15 cellular contexts compared by ENCODE assay signal in genomic region chr1:231163831-231164427, GRCh38. TPM values are rescaled to one million over a fixed set of nuclear protein-coding genes. Genes with fewer than 3 reads are reported as not detected.
DNase-seq lines count a peak whose midpoint lies in the region; ATAC-seq lines count a peak whose summit lies in the region.
"Had no signal": no experiment of that assay in that cellular context is flagged by ENCODE, and none has a peak within 500 bp of the region (broad histone marks: within the 10 kb centered on the region; RNA-seq: fewer than 3 reads in every experiment).

No MANE protein-coding gene starts in this region.

- intact Hi-C loops in head of caudate nucleus (cut with DNase I), result no loop called here

- DNase-seq in CD8-positive, alpha-beta memory T cell, result no peak
- no peak for DNase-seq in T-helper 17 cell
- DNase-seq in naive B cell, result no peak
- DNase-seq in trophoblast cell, result peak; percentile 47 to 73
- DNase-seq in stimulated activated CD4-positive, alpha-beta T cell treated with anti-CD3 and anti-CD28 coated beads, Interleukin-1b, Interleukin-23, amount 100 ng/mL, for 48 hours, result no peak
- DNase-seq in head of caudate nucleus, result no peak
- DNase-seq: ACHN, AML-193, MV-4-11, NCI-H1436, NCI-H2029 treated with DMSO at 0.1 percent for 48 hours, NCI-H510A, PC-9 had no signal

- ATAC-seq in T-helper 17 cell (no peak), naive B cell (ENCODE audit: low read depth in 2 of 2) (peak in 1 of 2 donors; percentile 58), GM21381 (IDR thresholded peaks at IDR 0.05; ENCODE audit: unreplicated experiment) (no peak)

- no peaks in the 10 kb centered on the region for H3K36me3 Mint-ChIP-seq in CD8-positive, alpha-beta memory T cell
- H3K36me3 Mint-ChIP-seq in T-helper 17 cell (ENCODE audit: low read depth) (peaks cover 2% of the 10 kb centered on the region), naive B cell (peaks cover 0 to 4% of the 10 kb centered on the region in 2 donors)

- H3K18ac ChIP-seq in trophoblast cell (ENCODE audit: low read length), result no peak overlapping the region

- peaks cover 35 to 71% of the 10 kb centered on the region in 2 donors for H3K27me3 Mint-ChIP-seq in CD8-positive, alpha-beta memory T cell
- H3K27me3 Mint-ChIP-seq in T-helper 17 cell, result peaks cover 66% of the 10 kb centered on the region
- H3K27me3 Mint-ChIP-seq in naive B cell, result peaks cover 41 to 68% (median 67%) of the 10 kb centered on the region in 3 donors

- peaks cover 16% of the 10 kb centered on the region for H3K27me3 ChIP-seq in CD8-positive, alpha-beta memory T cell (ENCODE audit: insufficient read depth, low read length, poor library complexity, severe bottlenecking)
- peaks cover 40% of the 10 kb centered on the region for H3K27me3 ChIP-seq in trophoblast cell (ENCODE audit: insufficient read depth, low read length)

- no peak overlapping the region for H3K27ac ChIP-seq in CD8-positive, alpha-beta memory T cell (ENCODE audit: low read depth, low read length)
- no peak overlapping the region for H3K27ac ChIP-seq in trophoblast cell (ENCODE audit: low read depth, low read length)
- H3K27ac ChIP-seq: PC-9 had no signal

- no peak overlapping the region for H4K91ac ChIP-seq in trophoblast cell (ENCODE audit: low read depth, low read length)

- no peak overlapping the region for H3K4me2 ChIP-seq in trophoblast cell (ENCODE audit: low read length)
- H3K4me2 ChIP-seq: PC-9 had no signal

- H3K4ac ChIP-seq in trophoblast cell (ENCODE audit: low read depth, low read length), result no peak overlapping the region

- no peak overlapping the region for H3K4me3 ChIP-seq in CD8-positive, alpha-beta memory T cell (ENCODE audit: low read length)
- no peak overlapping the region for H3K4me3 ChIP-seq in trophoblast cell (ENCODE audit: low read depth, low read length)
- H3K4me3 ChIP-seq: HAP-1, PC-9 had no signal

- no peak overlapping the region for H4K12ac ChIP-seq in trophoblast cell (ENCODE audit: low read depth, low read length)

- no CpG with 5 or more reads among the region's 23 CpGs for WGBS in trophoblast cell (ENCODE audit: extremely low coverage, insufficient coverage, insufficient read length)

- no peaks in the 10 kb centered on the region for H3K9me3 Mint-ChIP-seq in CD8-positive, alpha-beta memory T cell
- H3K9me3 Mint-ChIP-seq in naive B cell, result peaks cover 0 to 4% (median 0%) of the 10 kb centered on the region in 7 donors

- H2BK120ac ChIP-seq in trophoblast cell (ENCODE audit: insufficient read depth, low read length, poor library complexity), result no peak overlapping the region

- H3K27ac Mint-ChIP-seq in CD8-positive, alpha-beta memory T cell, result peak overlapping the region in 1 of 8 donors; percentile 28
- H3K27ac Mint-ChIP-seq in T-helper 17 cell, result no peak overlapping the region
- H3K27ac Mint-ChIP-seq in naive B cell, result peak overlapping the region in 1 of 6 donors; percentile 82

- CTCF ChIA-PET in CD8-positive, alpha-beta memory T cell (lab: Charles Lee), result no interaction called here

- no peaks in the 10 kb centered on the region for H3K9me3 ChIP-seq in CD8-positive, alpha-beta memory T cell (ENCODE audit: low read length)
- H3K9me3 ChIP-seq in T-helper 17 cell (ENCODE audit: control insufficient read depth, low read length, poor library complexity, severe bottlenecking), result no peaks in the 10 kb centered on the region
- peaks cover 9% of the 10 kb centered on the region for H3K9me3 ChIP-seq in trophoblast cell (ENCODE audit: insufficient read depth, low read depth, low read length)
- H3K9me3 ChIP-seq: HAP-1 had no signal

- no peak overlapping the region for H3K9ac ChIP-seq in trophoblast cell (ENCODE audit: low read length)

- POLR2A ChIA-PET in CD8-positive, alpha-beta memory T cell (lab: Charles Lee), result no interaction called here

- H3K4me1 ChIP-seq in CD8-positive, alpha-beta memory T cell (ENCODE audit: insufficient read depth, low read length), result no peaks in the 10 kb centered on the region
- H3K4me1 ChIP-seq in trophoblast cell (ENCODE audit: control insufficient read depth in 1 of 2, insufficient read depth in 2 of 2, low read length in 2 of 2), result peaks cover 13 to 22% of the 10 kb centered on the region in 2 experiments
- H3K4me1 ChIP-seq: HAP-1 had no signal

- H2BK12ac ChIP-seq in trophoblast cell (ENCODE audit: low read length), result no peak overlapping the region

- peaks cover 0 to 20% (median 0%) of the 10 kb centered on the region in 3 donors for H3K4me1 Mint-ChIP-seq in CD8-positive, alpha-beta memory T cell
- H3K4me1 Mint-ChIP-seq in T-helper 17 cell (peaks cover 2% of the 10 kb centered on the region), naive B cell (peaks cover 0 to 10% (median 3%) of the 10 kb centered on the region in 3 donors)

- H3K4me3 Mint-ChIP-seq in CD8-positive, alpha-beta memory T cell, result peak overlapping the region in 4 of 7 donors; percentile 17 to 69 (median 32)
- H3K4me3 Mint-ChIP-seq in T-helper 17 cell, result peak overlapping the region; percentile 74
- peak overlapping the region in 5 of 8 donors; percentile 20 to 87 (median 69) for H3K4me3 Mint-ChIP-seq in naive B cell

- H4K8ac ChIP-seq in trophoblast cell (ENCODE audit: low read depth, low read length), result no peak overlapping the region

- H2AFZ ChIP-seq in trophoblast cell (ENCODE audit: insufficient read depth, low read length, poor library complexity), result no peak overlapping the region
- H2AFZ ChIP-seq: PC-9 had no signal

- no peak overlapping the region for H3K14ac ChIP-seq in trophoblast cell (ENCODE audit: low read length)

- no peaks in the 10 kb centered on the region for H3K79me2 ChIP-seq in trophoblast cell (ENCODE audit: control insufficient read depth, insufficient read depth, low read length, poor library complexity)

- H3K36me3 ChIP-seq in CD8-positive, alpha-beta memory T cell (ENCODE audit: insufficient read depth, low read length), result no peaks in the 10 kb centered on the region
- H3K36me3 ChIP-seq in trophoblast cell (ENCODE audit: control insufficient read depth in 1 of 2, insufficient read depth in 2 of 2, low read length in 2 of 2), result no peaks in the 10 kb centered on the region
- H3K36me3 ChIP-seq: HAP-1 had no signal

- no peak overlapping the region for H2BK5ac ChIP-seq in trophoblast cell (ENCODE audit: low read depth, low read length, poor library complexity)

- no peak overlapping the region for H2AK5ac ChIP-seq in trophoblast cell (ENCODE audit: low read length)

- H3K23ac ChIP-seq in trophoblast cell (ENCODE audit: low read length), result no peak overlapping the region

- no peaks in the 10 kb centered on the region for H3K79me1 ChIP-seq in trophoblast cell (ENCODE audit: low read length)

RNA-seq across cellular contexts. Expression of gene TRIM67, which starts 2.1 kb away (rescaled TPM):
- not detected for total RNA-seq in CD8-positive, alpha-beta memory T cell
- polyA plus RNA-seq in CD8-positive, alpha-beta memory T cell, result not detected
- total RNA-seq in T-helper 17 cell, result not detected
- polyA plus RNA-seq in naive B cell (ENCODE audit: low read depth in 6 of 6), result not detected
- polyA plus RNA-seq in trophoblast cell (2013), result 0.08 and 0.10 TPM in 2 replicates
- total RNA-seq: PC-9 had no signal

Comparison
In these comparisons a context has a peak if more than half of its experiments do, and no peak if none do; other contexts are left out.
1. DNase-seq: peak in trophoblast cell (2 of 2); none in CD8-positive, alpha-beta memory T cell (0 of 5), T-helper 17 cell (0 of 3), naive B cell (single experiment), stimulated activated CD4-positive, alpha-beta T cell treated with anti-CD3 and anti-CD28 coated beads, Interleukin-1b, Interleukin-23, amount 100 ng/mL, for 48 hours (single experiment) and head of caudate nucleus (0 of 42).
2. Peak in every context shown above with its lines, with median percentiles within 50 percentile points of each other: H3K4me3 Mint-ChIP-seq.